Comparison of ENCODE assay signal across 13 cellular contexts in the genomic region with DNA sequence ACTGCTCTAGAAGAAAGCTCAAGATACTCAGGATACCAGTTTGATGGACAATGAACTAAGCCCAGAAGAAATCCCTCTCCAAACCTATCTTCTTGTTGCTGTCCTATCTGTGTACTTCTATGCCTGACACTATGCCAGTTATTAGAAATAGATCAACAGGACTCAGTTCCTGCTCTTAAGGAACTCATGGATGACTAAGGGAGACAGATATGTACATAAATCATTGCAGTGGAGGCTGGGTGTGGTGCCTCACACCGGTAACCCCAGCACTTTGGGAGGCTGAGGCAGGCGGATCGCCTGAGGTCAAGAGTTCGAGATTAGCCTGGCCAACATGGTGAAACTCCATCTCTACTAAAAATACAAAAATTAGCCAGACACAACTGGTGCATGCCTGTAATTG.
"Had no signal": no experiment of that assay in that cellular context is flagged by ENCODE, and none has a peak within 500 bp of the region (broad histone marks: within the 10 kb centered on the region; RNA-seq: fewer than 3 reads in every experiment).

No MANE protein-coding gene starts in this region.

- H3K27ac Mint-ChIP-seq: activated CD4-positive, alpha-beta memory T cell treated with anti-CD3 and anti-CD28 coated beads for 36 hours; activated naive CD8-positive, alpha-beta T cell treated with anti-CD3 and anti-CD28 coated beads, Interleukin-2, amount 10 ng/mL, durations not matched to agents 7 days and 5 days; activated T-cell treated with anti-CD3 and anti-CD28 coated beads, Interleukin-2, amount 50 U/mL, for 72 hours had no signal

- ATAC-seq: activated T-cell treated with anti-CD3 and anti-CD28 coated beads, Interleukin-2, amount 50 U/mL, for 72 hours; pancreas had no signal

- DNase-seq: activated CD4-positive, alpha-beta memory T cell treated with anti-CD3 and anti-CD28 coated beads for 36 hours; activated CD4-positive, alpha-beta T cell treated with anti-CD3 and anti-CD28 coated beads for 1 hour; activated gamma-delta T cell treated with Interleukin-2 at 50 U/mL for 16 hours; activated naive CD8-positive, alpha-beta T cell treated with anti-CD3 and anti-CD28 coated beads, Interleukin-2, amount 10 ng/mL, durations not matched to agents 7 days and 5 days; activated T-cell treated with anti-CD3 and anti-CD28 coated beads, Interleukin-2, amount 50 U/mL, for 72 hours; left ventricle myocardium inferior; mesendoderm; pancreas; retina; T-helper 9 cell; thyroid gland; uterus had no signal

- H3K4me3 Mint-ChIP-seq: activated CD4-positive, alpha-beta memory T cell treated with anti-CD3 and anti-CD28 coated beads for 36 hours; activated naive CD8-positive, alpha-beta T cell treated with anti-CD3 and anti-CD28 coated beads, Interleukin-2, amount 10 ng/mL, durations not matched to agents 7 days and 5 days; activated T-cell treated with anti-CD3 and anti-CD28 coated beads, Interleukin-2, amount 50 U/mL, for 72 hours had no signal

- H3K36me3 ChIP-seq: ascending aorta, left ventricle myocardium inferior, pancreas, thyroid gland, uterus had no signal

- H3K27me3 ChIP-seq: ascending aorta, pancreas, thyroid gland, uterus had no signal

- H3K9me3 ChIP-seq: pancreas, thyroid gland, uterus had no signal

- H3K36me3 Mint-ChIP-seq: activated CD4-positive, alpha-beta memory T cell treated with anti-CD3 and anti-CD28 coated beads for 36 hours; activated naive CD8-positive, alpha-beta T cell treated with anti-CD3 and anti-CD28 coated beads, Interleukin-2, amount 10 ng/mL, durations not matched to agents 7 days and 5 days had no signal

- H3K4me1 Mint-ChIP-seq: activated naive CD8-positive, alpha-beta T cell treated with anti-CD3 and anti-CD28 coated beads, Interleukin-2, amount 10 ng/mL, durations not matched to agents 7 days and 5 days had no signal

- H3K27ac ChIP-seq: ascending aorta, left ventricle myocardium inferior, pancreas, thyroid gland, uterus had no signal

- H3K4me1 ChIP-seq: ascending aorta, left ventricle myocardium inferior, thyroid gland, uterus had no signal

- H3K4me3 ChIP-seq: ascending aorta, left ventricle myocardium inferior, pancreas, thyroid gland, uterus had no signal
